Comparison of ENCODE assay signal across 23 cellular contexts in genomic region chr3:127685708-127686511, GRCh38. TPM values are rescaled to one million over a fixed set of nuclear protein-coding genes. Genes with fewer than 3 reads are reported as not detected.
DNase-seq lines count a peak whose midpoint lies in the region; ATAC-seq, FAIRE-seq and TF ChIP-seq lines count a peak whose summit lies in the region.
"Had no signal": no experiment of that assay in that cellular context is flagged by ENCODE, and none has a peak within 500 bp of the region (broad histone marks: within the 10 kb centered on the region; RNA-seq: fewer than 3 reads in every experiment).

No MANE protein-coding gene starts in this region.

- no peak overlapping the region for H2BK120ac ChIP-seq in mesenchymal stem cell (ENCODE audit: low read depth, low read length)

- H3K27me3 ChIP-seq in A673 (replicated peaks; ENCODE audit: insufficient read depth, low read depth, low read length, poor library complexity) = no peaks in the 10 kb centered on the region
- H3K27me3 ChIP-seq in HepG2 (ENCODE audit: control insufficient read depth in 1 of 2, insufficient read depth in 2 of 2, low read length in 2 of 2) = peaks cover 0 to 6% of the 10 kb centered on the region in 2 experiments; a peak in 2 of 5 replicates
- H3K27me3 ChIP-seq in mesenchymal stem cell (ENCODE audit: control insufficient read depth in 1 of 2, insufficient read depth in 1 of 2, low read length in 2 of 2) = no peaks in the 10 kb centered on the region
- H3K27me3 ChIP-seq: BLaER1 treated with 17β-estradiol and CSF1 and Interleukin-3, amounts not matched to agents 10 nM and 100 nM had no signal

- H3K9me3 ChIP-seq in A673 (ENCODE audit: low read depth, low read length, poor library complexity, severe bottlenecking) = no peaks in the 10 kb centered on the region
- no peaks in the 10 kb centered on the region for H3K9me3 ChIP-seq in HepG2 (ENCODE audit: low read length)
- no peaks in the 10 kb centered on the region for H3K9me3 ChIP-seq in mesenchymal stem cell (ENCODE audit: control insufficient read depth, low read length)

- intact Hi-C loops in A673 (cut with micrococcal nuclease; ENCODE audit: unreplicated experiment) = no loop called here
- intact Hi-C loops in HepG2 (cut with micrococcal nuclease; ENCODE audit: unreplicated experiment) = no loop called here

- H4K8ac ChIP-seq in mesenchymal stem cell (ENCODE audit: low read length) = no peak overlapping the region

- H2AFZ ChIP-seq in HepG2 (ENCODE audit: low read length) (no peak overlapping the region), mesenchymal stem cell (ENCODE audit: low read depth, low read length) (no peak overlapping the region)
- H2AFZ ChIP-seq: GM23338 had no signal

- CTCF ChIA-PET in A673 (lab: Charles Lee) (no interaction called here), RWPE1 (lab: Yijun Ruan, JAX) (interaction anchor here (0.7 kb wide), 1 partner anchor 428 kb away, joined by 3 read pairs; no protein-coding TSS in a partner anchor), HepG2 (lab: Yijun Ruan, JAX; ENCODE audit: low intra/inter-chr PET ratio, low total read pairs) (no interaction called here)

- H3K4me3 ChIP-seq in A673 (ENCODE audit: low read depth, low read length, poor library complexity, severe bottlenecking) (no peak overlapping the region), HepG2 (replicated peaks in 1 of 3; ENCODE audit: insufficient read depth in 1 of 3, low read depth in 2 of 3, low read length in 3 of 3) (no peak overlapping the region), mesenchymal stem cell (ENCODE audit: insufficient read depth in 1 of 2, low read depth in 1 of 2, low read length in 2 of 2) (no peak overlapping the region)
- H3K4me3 ChIP-seq: BLaER1 treated with 17β-estradiol and CSF1 and Interleukin-3, amounts not matched to agents 10 nM and 100 nM; GM23338; SK-N-MC had no signal

- no peak overlapping the region for H2BK15ac ChIP-seq in mesenchymal stem cell (ENCODE audit: low read depth, poor library complexity, severe bottlenecking)

- no peak overlapping the region for H3K4me2 ChIP-seq in HepG2 (ENCODE audit: low read depth, low read length)
- H3K4me2 ChIP-seq in mesenchymal stem cell (ENCODE audit: low read length, poor library complexity, severe bottlenecking) = no peak overlapping the region
- H3K4me2 ChIP-seq: GM23338 had no signal

- H3K36me3 ChIP-seq in A673 (ENCODE audit: insufficient read depth, low read length, poor library complexity, severe bottlenecking) (no peaks in the 10 kb centered on the region), HepG2 (replicated peaks in 1 of 2; ENCODE audit: control insufficient read depth in 1 of 2, insufficient read depth in 2 of 2, low read length in 2 of 2) (no peaks in the 10 kb centered on the region), mesenchymal stem cell (ENCODE audit: control insufficient read depth in 1 of 2, insufficient read depth in 2 of 2, low read depth in 1 of 2, low read length in 2 of 2) (peaks cover 7 to 12% of the 10 kb centered on the region in 2 experiments)
- H3K36me3 ChIP-seq: BLaER1 treated with 17β-estradiol and CSF1 and Interleukin-3, amounts not matched to agents 10 nM and 100 nM had no signal

- H3K9ac ChIP-seq in HepG2 (ENCODE audit: insufficient read depth, low read depth, low read length) = no peak overlapping the region
- no peak overlapping the region for H3K9ac ChIP-seq in mesenchymal stem cell (ENCODE audit: low read length)
- H3K9ac ChIP-seq: BLaER1 treated with 17β-estradiol and CSF1 and Interleukin-3, amounts not matched to agents 10 nM and 100 nM had no signal

- no TSS peak for BruUV-seq in A673 (replicated peaks; lab: Mats Ljungman, UMichigan)
- BruUV-seq in HepG2 (replicated peaks; lab: Mats Ljungman, UMichigan) = no TSS peak

- DNase-seq in A673 (ENCODE audit: low spot score) (peak; percentile 26), GM12891 (ENCODE audit: insufficient read length, low spot score) (no peak), RWPE1 (ENCODE audit: low spot score) (no peak), HepG2 (ENCODE audit: low spot score) (no peak), NOMO-1 (lab: John Stamatoyannopoulos, UW; ENCODE audit: unreplicated experiment in 2 of 2) (no peak), mesenchymal stem cell (no peak), NCI-H510A (lab: John Stamatoyannopoulos, UW) (no peak)
- DNase-seq: DND-41; GDM1; NCI-H1048; NCI-H1436; NCI-H2029 treated with DMSO at 0.1 percent for 48 hours; NCI-H446 treated with DMSO at 0.1 percent for 48 hours; NCI-H748 treated with DMSO at 0.1 percent for 48 hours; NK-92 treated with Interleukin-12 subunit alpha and Interleukin-12 subunit beta, amount 100 ng/mL, for 24 hours; SHP77 had no signal

- H3K4ac ChIP-seq in mesenchymal stem cell (ENCODE audit: low read depth in 1 of 2, low read length in 2 of 2) = no peak overlapping the region

- POLR2A ChIA-PET in A673 (lab: Charles Lee; ENCODE audit: low non-redundant PET) (no interaction called here), RWPE1 (lab: Yijun Ruan, JAX; ENCODE audit: low non-redundant PET) (no interaction called here), HepG2 (lab: Yijun Ruan, JAX) (no interaction called here)

- H2BK5ac ChIP-seq in mesenchymal stem cell (ENCODE audit: low read depth, low read length, poor library complexity, severe bottlenecking) = no peak overlapping the region

- H2AK5ac ChIP-seq in mesenchymal stem cell (ENCODE audit: low read length, severe bottlenecking) = no peak overlapping the region

- in situ Hi-C loops in HepG2 (cut with HindIII; ENCODE audit: extremely low pct_ligation_motif_present, low pct_unique_long_range_greater_than_20kb) = loop anchor here (10.0 kb wide), 1 partner anchor 279 kb away; no protein-coding TSS in a partner anchor

- H4K20me1 ChIP-seq in HepG2 (ENCODE audit: insufficient read depth, low read length) = no peaks in the 10 kb centered on the region
- H4K20me1 ChIP-seq: BLaER1 treated with 17β-estradiol and CSF1 and Interleukin-3, amounts not matched to agents 10 nM and 100 nM had no signal

- no peaks in the 10 kb centered on the region for H3K4me1 ChIP-seq in A673 (ENCODE audit: insufficient read depth, low read length, poor library complexity, severe bottlenecking)
- H3K4me1 ChIP-seq in HepG2 (ENCODE audit: insufficient read depth, low read length) = peaks cover 7% of the 10 kb centered on the region
- peaks cover 33% of the 10 kb centered on the region for H3K4me1 ChIP-seq in mesenchymal stem cell (ENCODE audit: control insufficient read depth, insufficient read depth, low read depth, low read length)

- H3K18ac ChIP-seq in mesenchymal stem cell (ENCODE audit: low read depth in 1 of 2, low read length in 2 of 2) = no peak overlapping the region

- ATAC-seq in HepG2 (no peak), GM18498 (IDR thresholded peaks at IDR 0.05; ENCODE audit: unreplicated experiment) (no peak)
- ATAC-seq: GM23338, HCT116 had no signal

- TF ChIP-seq CTCF in A673 (conservative IDR thresholded peaks at IDR 0.05; ENCODE audit: low read depth, low read length) (no peak), RWPE1 (conservative IDR thresholded peaks at IDR 0.05; ENCODE audit: low read depth) (no peak), HepG2 (CRISPR knock-in tag; IDR thresholded peaks at IDR 0.05) (no peak)

- no peak overlapping the region for H3K14ac ChIP-seq in mesenchymal stem cell (ENCODE audit: low read length in 2 of 2)

- H2BK12ac ChIP-seq in mesenchymal stem cell (ENCODE audit: low read length in 2 of 2) = no peak overlapping the region

- WGBS in HepG2 (ENCODE audit: low lambda C conversion rate) = 30% methylated on average over 4 of the region's 4 CpGs
- 93% methylated on average over 4 of the region's 4 CpGs for WGBS in mesenchymal stem cell

- TF ChIP-seq RAD21 in HepG2 (CRISPR knock-in tag; IDR thresholded peaks at IDR 0.05) = no peak

- no peak for TF ChIP-seq EP300 in HepG2 (IDR thresholded peaks at IDR 0.05; ENCODE audit: low read depth in 2 of 2, low read length in 2 of 2)
- TF ChIP-seq EP300 in HepG2 (CRISPR knock-in tag; IDR thresholded peaks at IDR 0.05; ENCODE audit: borderline replicate concordance) = no peak

- H3K79me2 ChIP-seq in HepG2 (ENCODE audit: insufficient read depth, low read length) = no peaks in the 10 kb centered on the region

- H3K79me1 ChIP-seq in mesenchymal stem cell (replicated peaks; ENCODE audit: low read length, poor library complexity, severe bottlenecking) = no peaks in the 10 kb centered on the region

- TF ChIP-seq POLR2A in GM12891 (IDR thresholded peaks at IDR 0.05; ENCODE audit: low read depth, low read length) (no peak), HepG2 (IDR thresholded peaks at IDR 0.05; ENCODE audit: insufficient read depth in 1 of 2, low read depth in 2 of 2, low read length in 2 of 2) (no peak)

- H3K23ac ChIP-seq in mesenchymal stem cell (ENCODE audit: low read length in 2 of 2) = no peak overlapping the region

- H3K27ac ChIP-seq in A673 (ENCODE audit: low read depth, low read length, poor library complexity, severe bottlenecking) (no peak overlapping the region), RWPE1 (peak overlapping the region; percentile 43), HepG2 (ENCODE audit: extremely low read length, insufficient read depth, low read length) (no peak overlapping the region), mesenchymal stem cell (ENCODE audit: low read length, poor library complexity, severe bottlenecking) (no peak overlapping the region)
- H3K27ac ChIP-seq: BLaER1 treated with 17β-estradiol and CSF1 and Interleukin-3, amounts not matched to agents 10 nM and 100 nM; SK-N-MC had no signal

- no peak overlapping the region for H4K91ac ChIP-seq in mesenchymal stem cell (ENCODE audit: low read length)

- FAIRE-seq in GM12891 (lab: Jason Lieb, UNC) (peak; percentile 51), HepG2 (lab: Jason Lieb, UNC) (no peak)
- FAIRE-seq: GM18507, RCC 7860 had no signal

RNA-seq across cellular contexts. Expression of gene ABTB1, which starts 13.2 kb away (rescaled TPM):
- total RNA-seq in A673 (2021) (2.6 and 4.1 TPM in 2 replicates), HepG2 (2016; rRNA removed; fragmentation: Illumina TruSeq; extraction: Trizol) (0.24 and 0.42 TPM in 2 replicates)
- polyA plus RNA-seq in GM12891 (2012; ENCODE audit: low read depth, missing spikeins) = 9.5 TPM
- 0.09 and 0.30 TPM in 2 replicates for total RNA-seq in HepG2 (2016; cell fraction: cytosol; rRNA removed; fragmentation: Illumina TruSeq; extraction: Trizol; ENCODE audit: low read depth)
- 0.13 and 0.30 TPM in 2 replicates for total RNA-seq in HepG2 (2016; cell fraction: insoluble cytoplasmic fraction; rRNA removed; fragmentation: Illumina TruSeq; extraction: Trizol)
- 0.56 and 0.72 TPM in 2 replicates for total RNA-seq in HepG2 (2016; cell fraction: membrane; rRNA removed; fragmentation: Illumina TruSeq; extraction: Trizol)
- total RNA-seq in HepG2 (2016; cell fraction: nucleus; rRNA removed; fragmentation: Illumina TruSeq; extraction: Trizol) = 1.0 and 2.3 TPM in 2 replicates
- polyA plus RNA-seq in HepG2 (2011; rRNA removed) = 14.5 and 17.9 TPM in 2 replicates
- polyA plus RNA-seq in HepG2 (2011; cell fraction: cytosol; rRNA removed) = 12.3 and 15.2 TPM in 2 replicates
- 97.1 and 99.3 TPM in 2 replicates for polyA plus RNA-seq in HepG2 (2011; cell fraction: nucleus; rRNA removed)
- polyA plus RNA-seq in HepG2 (2012) = 7.0 and 10.3 TPM in 2 replicates
- polyA plus RNA-seq in HepG2 (2016; cell fraction: cytosol; fragmentation: Illumina TruSeq; extraction: Trizol; ENCODE audit: low read depth) = 0.44 and 0.71 TPM in 2 replicates
- polyA plus RNA-seq in HepG2 (2016; cell fraction: insoluble cytoplasmic fraction; fragmentation: Illumina TruSeq; extraction: Trizol; ENCODE audit: low read depth) = 0.98 and 1.0 TPM in 2 replicates
- 0.39 and 0.88 TPM in 2 replicates for polyA plus RNA-seq in HepG2 (2016; cell fraction: membrane; fragmentation: Illumina TruSeq; extraction: Trizol; ENCODE audit: low read depth)
- 2.9 and 3.4 TPM in 2 replicates for polyA plus RNA-seq in HepG2 (2016; cell fraction: nucleus; fragmentation: Illumina TruSeq; extraction: Trizol; ENCODE audit: insufficient read depth, low read depth)
- polyA minus RNA-seq in HepG2 (2011; rRNA and poly(A)+ RNA removed; ENCODE audit: low replicate concordance) = 33.1 and 57.2 TPM in 2 replicates
- 6.9 and 10.2 TPM in 2 replicates for polyA minus RNA-seq in HepG2 (2011; cell fraction: cytosol; rRNA and poly(A)+ RNA removed)
- 15.7 and 18.6 TPM in 2 replicates for polyA minus RNA-seq in HepG2 (2011; cell fraction: nucleus; rRNA and poly(A)+ RNA removed)
- polyA plus RNA-seq in mesenchymal stem cell (2013, experiment 1 of 2) = 6.8 TPM
- polyA plus RNA-seq in mesenchymal stem cell (2013, experiment 2 of 2) = 6.6 TPM

RNA-seq across cellular contexts. Expression of gene PODXL2, which starts 56.9 kb away (rescaled TPM):
- total RNA-seq in A673 (2021) = 26.6 and 35.9 TPM in 2 replicates
- polyA plus RNA-seq in GM12891 (2012; ENCODE audit: low read depth, missing spikeins) = 4.0 TPM
- total RNA-seq in HepG2 (2016; rRNA removed; fragmentation: Illumina TruSeq; extraction: Trizol) = 13.5 and 25.1 TPM in 2 replicates
- total RNA-seq in HepG2 (2016; cell fraction: cytosol; rRNA removed; fragmentation: Illumina TruSeq; extraction: Trizol; ENCODE audit: low read depth) = 11.1 and 12.1 TPM in 2 replicates
- 12.9 and 25.2 TPM in 2 replicates for total RNA-seq in HepG2 (2016; cell fraction: insoluble cytoplasmic fraction; rRNA removed; fragmentation: Illumina TruSeq; extraction: Trizol)
- 17.4 and 19.2 TPM in 2 replicates for total RNA-seq in HepG2 (2016; cell fraction: membrane; rRNA removed; fragmentation: Illumina TruSeq; extraction: Trizol)
- 22.7 and 24.9 TPM in 2 replicates for total RNA-seq in HepG2 (2016; cell fraction: nucleus; rRNA removed; fragmentation: Illumina TruSeq; extraction: Trizol)
- 20.4 and 31.7 TPM in 2 replicates for polyA plus RNA-seq in HepG2 (2011; rRNA removed)
- 24.7 and 33.2 TPM in 2 replicates for polyA plus RNA-seq in HepG2 (2011; cell fraction: cytosol; rRNA removed)
- polyA plus RNA-seq in HepG2 (2011; cell fraction: nucleus; rRNA removed) = 25.3 and 29.3 TPM in 2 replicates
- 12.3 and 15.4 TPM in 2 replicates for polyA plus RNA-seq in HepG2 (2012)
- polyA plus RNA-seq in HepG2 (2016; cell fraction: cytosol; fragmentation: Illumina TruSeq; extraction: Trizol; ENCODE audit: low read depth) = 13.5 and 14.7 TPM in 2 replicates
- 12.3 and 15.0 TPM in 2 replicates for polyA plus RNA-seq in HepG2 (2016; cell fraction: insoluble cytoplasmic fraction; fragmentation: Illumina TruSeq; extraction: Trizol; ENCODE audit: low read depth)
- polyA plus RNA-seq in HepG2 (2016; cell fraction: membrane; fragmentation: Illumina TruSeq; extraction: Trizol; ENCODE audit: low read depth) = 18.5 and 19.8 TPM in 2 replicates
- 39.4 and 41.1 TPM in 2 replicates for polyA plus RNA-seq in HepG2 (2016; cell fraction: nucleus; fragmentation: Illumina TruSeq; extraction: Trizol; ENCODE audit: insufficient read depth, low read depth)
- 19.7 and 24.8 TPM in 2 replicates for polyA minus RNA-seq in HepG2 (2011; rRNA and poly(A)+ RNA removed; ENCODE audit: low replicate concordance)
- polyA minus RNA-seq in HepG2 (2011; cell fraction: cytosol; rRNA and poly(A)+ RNA removed) = 10.5 and 11.6 TPM in 2 replicates
- 5.3 and 7.3 TPM in 2 replicates for polyA minus RNA-seq in HepG2 (2011; cell fraction: nucleus; rRNA and poly(A)+ RNA removed)
- 0.83 TPM for polyA plus RNA-seq in mesenchymal stem cell (2013, experiment 1 of 2)
- 0.82 TPM for polyA plus RNA-seq in mesenchymal stem cell (2013, experiment 2 of 2)
